In the genomic region with DNA sequence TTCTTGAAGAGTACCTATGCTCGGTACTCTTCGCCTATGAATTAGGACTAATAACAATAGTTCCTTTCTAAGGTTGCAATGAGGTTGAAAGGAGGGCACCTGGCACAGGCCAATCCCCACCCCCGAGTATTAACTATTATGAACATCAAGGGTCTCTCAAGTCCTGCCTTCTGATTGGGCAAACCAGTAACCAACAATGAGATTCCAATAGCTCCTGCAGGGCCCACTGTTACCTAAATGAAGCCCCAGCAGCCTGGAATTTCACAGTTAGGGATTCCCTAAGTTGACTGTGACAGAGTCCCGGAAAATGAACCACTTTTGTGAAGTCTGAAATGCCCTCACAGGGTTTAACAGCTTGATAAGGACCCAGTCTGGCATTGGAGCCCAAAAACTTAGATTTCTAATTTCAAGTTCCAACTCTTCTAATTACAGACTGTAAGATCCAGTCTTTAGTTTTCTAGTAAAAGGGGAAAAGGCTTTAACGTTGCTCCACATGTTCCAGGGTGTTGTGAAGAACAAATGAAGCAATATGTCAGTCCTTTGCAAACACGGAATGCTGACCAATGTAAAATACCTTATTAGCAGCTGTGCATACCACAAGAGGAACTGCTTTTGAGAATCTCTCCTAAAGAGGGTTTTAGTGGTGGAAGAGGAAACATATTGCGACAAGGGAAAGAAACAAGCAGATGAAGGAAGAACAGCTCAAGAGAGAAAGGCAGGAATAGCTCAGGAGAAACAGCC, we compare ENCODE assay signal across 14 cellular contexts.
DNase-seq lines count a peak whose midpoint lies in the region; ATAC-seq and TF ChIP-seq lines count a peak whose summit lies in the region.
"Had no signal": no experiment of that assay in that cellular context is flagged by ENCODE, and none has a peak within 500 bp of the region (broad histone marks: within the 10 kb centered on the region; RNA-seq: fewer than 3 reads in every experiment).

No MANE protein-coding gene starts in this region.

- peak overlapping the region; percentile 55 to 89 (median 82); a peak in 21 of 22 replicates for H3K27ac ChIP-seq in BLaER1 treated with 17β-estradiol and CSF1 and Interleukin-3, amounts not matched to agents 10 nM and 100 nM
- H3K27ac ChIP-seq in OCI-LY3 (ENCODE audit: low read length) (peak overlapping the region; percentile 27), iPS-20b (ENCODE audit: low read length) (peak overlapping the region; percentile 51), GM23248 (no peak overlapping the region)
- H3K27ac ChIP-seq: breast epithelium, hepatocyte had no signal

- in situ Hi-C loops in GM13977 (cut with MboI; ENCODE audit: low pct_unique_long_range_greater_than_20kb, low sequenced_read_pairs, unreplicated experiment) (no loop called here), GM23248 (cut with MboI) (no loop called here)

- peak overlapping the region in 10 of 11 experiments; percentile 8 to 77 (median 68); a peak in 18 of 22 replicates for H3K9ac ChIP-seq in BLaER1 treated with 17β-estradiol and CSF1 and Interleukin-3, amounts not matched to agents 10 nM and 100 nM
- H3K9ac ChIP-seq in OCI-LY3 (ENCODE audit: low read length) (no peak overlapping the region), iPS-20b (ENCODE audit: low read depth, low read length) (peak overlapping the region; percentile 62; the same call in 1 of the 2 replicates), GM23248 (no peak overlapping the region)

- DNase-seq in GM13977 (ENCODE audit: low spot score) (no peak), GM23248 (no peak)
- DNase-seq: activated naive CD4-positive, alpha-beta T cell treated with anti-CD3 and anti-CD28 coated beads for 36 hours; COR-L47; NCI-H510A treated with DMSO at 0.1 percent for 48 hours had no signal

- H3K36me3 ChIP-seq in BLaER1 treated with 17β-estradiol and CSF1 and Interleukin-3, amounts not matched to agents 10 nM and 100 nM: no peaks in the 10 kb centered on the region
- H3K36me3 ChIP-seq in OCI-LY3 (replicated peaks; ENCODE audit: low read depth, low read length) (no peaks in the 10 kb centered on the region), iPS-20b (ENCODE audit: insufficient read depth, low read depth, low read length) (no peaks in the 10 kb centered on the region), GM23248 (ENCODE audit: low read depth) (no peaks in the 10 kb centered on the region)
- H3K36me3 ChIP-seq: breast epithelium, tibial nerve had no signal

- no peaks in the 10 kb centered on the region for H4K20me1 ChIP-seq in BLaER1 treated with 17β-estradiol and CSF1 and Interleukin-3, amounts not matched to agents 10 nM and 100 nM
- H4K20me1 ChIP-seq in OCI-LY3 (ENCODE audit: insufficient read depth, low read length): no peaks in the 10 kb centered on the region
- no peaks in the 10 kb centered on the region for H4K20me1 ChIP-seq in GM23248 (ENCODE audit: insufficient read depth)

- H3K27me3 ChIP-seq in BLaER1 treated with 17β-estradiol and CSF1 and Interleukin-3, amounts not matched to agents 10 nM and 100 nM: no peaks in the 10 kb centered on the region
- H3K27me3 ChIP-seq in OCI-LY3 (ENCODE audit: low read depth, low read length) (no peaks in the 10 kb centered on the region), iPS-20b (ENCODE audit: insufficient read depth, low read length) (no peaks in the 10 kb centered on the region), GM23248 (replicated peaks; ENCODE audit: insufficient read depth) (no peaks in the 10 kb centered on the region)
- H3K27me3 ChIP-seq: breast epithelium, hepatocyte, tibial nerve had no signal

- H2AFZ ChIP-seq in OCI-LY3 (ENCODE audit: low read depth, low read length): peak overlapping the region; percentile 77
- H2AFZ ChIP-seq in GM23248: no peak overlapping the region
- H2AFZ ChIP-seq: hepatocyte had no signal

- peak overlapping the region in 3 of 10 experiments; percentile 8 to 24 (median 12); a peak in 4 of 20 replicates for H3K4me3 ChIP-seq in BLaER1 treated with 17β-estradiol and CSF1 and Interleukin-3, amounts not matched to agents 10 nM and 100 nM
- H3K4me3 ChIP-seq in OCI-LY3 (ENCODE audit: low read length) (no peak overlapping the region), iPS-20b (ENCODE audit: low read length) (peak overlapping the region; percentile 36; the same call in 1 of the 2 replicates), GM23248 (no peak overlapping the region)
- H3K4me3 ChIP-seq: breast epithelium, hepatocyte, tibial nerve had no signal

- no peaks in the 10 kb centered on the region for H3F3A ChIP-seq in GM23248 (ENCODE audit: insufficient read depth)

- H3K9me2 ChIP-seq in GM23248 (ENCODE audit: insufficient read depth): no peaks in the 10 kb centered on the region

- 26 to 29% methylated on average over 7 of the region's 7 CpGs for WGBS in GM23248 (ENCODE audit: low coverage in 1 of 2, low lambda C conversion rate in 2 of 2, missing lambda C conversion rate in 2 of 2), 2 experiments

- H3K79me2 ChIP-seq in OCI-LY3 (ENCODE audit: low read length) (no peaks in the 10 kb centered on the region), GM23248 (ENCODE audit: insufficient read depth) (no peaks in the 10 kb centered on the region)
- H3K79me2 ChIP-seq: hepatocyte had no signal

- TF ChIP-seq CTCF in OCI-LY3 (IDR thresholded peaks at IDR 0.05; ENCODE audit: low read depth, low read length): no peak
- TF ChIP-seq CTCF in GM13977 (IDR thresholded peaks at IDR 0.05; ENCODE audit: extremely low read depth, insufficient read depth, missing control alignments): no peak

- ATAC-seq in HG02884 (IDR thresholded peaks at IDR 0.05; ENCODE audit: unreplicated experiment) (peak; percentile 13), GM18861 (IDR thresholded peaks at IDR 0.05; ENCODE audit: unreplicated experiment) (no peak), GM21529 (IDR thresholded peaks at IDR 0.05; ENCODE audit: unreplicated experiment) (no peak)

- peaks cover 12 to 51% (median 28%) of the 10 kb centered on the region in 10 experiments; a peak in 19 of 20 replicates for H3K4me1 ChIP-seq in BLaER1 treated with 17β-estradiol and CSF1 and Interleukin-3, amounts not matched to agents 10 nM and 100 nM
- peaks cover 15% of the 10 kb centered on the region for H3K4me1 ChIP-seq in OCI-LY3 (ENCODE audit: low read length)
- H3K4me1 ChIP-seq in iPS-20b (ENCODE audit: insufficient read depth, low read length): peaks cover 31% of the 10 kb centered on the region
- H3K4me1 ChIP-seq in GM23248 (ENCODE audit: insufficient read depth): no peaks in the 10 kb centered on the region
- H3K4me1 ChIP-seq: breast epithelium, tibial nerve had no signal

- H3K9me3 ChIP-seq in BLaER1 treated with 17β-estradiol and CSF1 and Interleukin-3, amounts not matched to agents 10 nM and 100 nM (replicated peaks in 1 of 11): no peaks in the 10 kb centered on the region
- no peaks in the 10 kb centered on the region for H3K9me3 ChIP-seq in OCI-LY3 (ENCODE audit: insufficient read depth, low read length)
- no peaks in the 10 kb centered on the region for H3K9me3 ChIP-seq in iPS-20b (ENCODE audit: insufficient read depth, low read depth, low read length)
- no peaks in the 10 kb centered on the region for H3K9me3 ChIP-seq in GM23248 (ENCODE audit: low read depth)
- H3K9me3 ChIP-seq: breast epithelium, tibial nerve had no signal

- peak overlapping the region; percentile 27 to 88 (median 74) for H3K4me2 ChIP-seq in BLaER1 treated with 17β-estradiol and CSF1 and Interleukin-3, amounts not matched to agents 10 nM and 100 nM
- H3K4me2 ChIP-seq in OCI-LY3 (ENCODE audit: low read length): peak overlapping the region; percentile 27
- no peak overlapping the region for H3K4me2 ChIP-seq in GM23248 (ENCODE audit: unreplicated experiment)
- H3K4me2 ChIP-seq: hepatocyte had no signal

Comparison
In these comparisons a context has a peak if more than half of its experiments do, and no peak if none do; other contexts are left out.
1. H3K9ac ChIP-seq: peak in BLaER1 treated with 17β-estradiol and CSF1 and Interleukin-3, amounts not matched to agents 10 nM and 100 nM (10 of 11) and iPS-20b (single experiment); none in OCI-LY3 (single experiment) and GM23248 (single experiment).